22 cellular contexts compared by ENCODE assay signal in the genomic region with DNA sequence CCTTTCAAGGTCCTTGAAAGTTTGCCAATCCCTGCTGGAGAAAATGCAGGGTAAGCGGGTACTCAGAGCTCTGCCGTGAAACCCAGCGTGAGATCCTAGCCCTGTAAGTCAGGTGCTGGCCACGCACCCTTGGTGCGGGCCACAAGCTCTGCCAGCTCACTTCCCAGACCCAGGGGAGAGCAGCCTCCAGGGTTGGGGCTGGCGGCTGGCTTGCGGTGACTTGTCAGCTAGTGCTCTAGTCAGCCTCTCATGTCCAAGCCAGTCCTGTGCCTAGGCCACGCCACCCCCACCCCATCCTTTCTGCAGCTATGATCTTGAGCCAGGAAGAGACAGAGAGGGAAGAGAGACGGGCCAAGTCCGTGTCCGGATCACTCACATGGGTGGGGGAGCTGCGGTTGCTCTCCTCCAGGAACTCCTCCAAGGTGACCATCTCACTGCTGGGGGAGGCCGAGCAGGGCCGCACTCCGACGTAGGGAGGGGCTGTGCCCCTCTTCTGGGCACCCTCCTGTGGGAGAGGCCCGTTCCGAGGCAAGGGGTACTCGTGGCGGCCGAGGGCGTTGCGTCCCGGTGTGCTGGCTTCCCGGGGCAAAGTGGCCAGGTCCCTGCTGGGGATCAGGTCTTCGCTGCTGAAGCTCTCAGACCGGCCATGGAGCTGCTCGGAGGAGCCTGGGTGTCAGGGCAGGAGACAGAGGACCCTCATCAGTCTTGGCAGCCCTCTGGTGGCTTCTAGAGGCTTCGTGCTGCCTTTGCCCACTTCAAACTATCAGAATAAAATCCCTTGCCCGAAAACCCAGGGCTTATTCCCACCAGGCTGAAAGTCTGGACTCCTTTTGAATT. TPM values are rescaled to one million over a fixed set of nuclear protein-coding genes. Genes with fewer than 3 reads are reported as not detected.
DNase-seq lines count a peak whose midpoint lies in the region; ATAC-seq and TF ChIP-seq lines count a peak whose summit lies in the region.
"Had no signal": no experiment of that assay in that cellular context is flagged by ENCODE, and none has a peak within 500 bp of the region (broad histone marks: within the 10 kb centered on the region; RNA-seq: fewer than 3 reads in every experiment).

No MANE protein-coding gene starts in this region.

- H3K27ac Mint-ChIP-seq in T-cell, result no peak overlapping the region
- H3K27ac Mint-ChIP-seq: mesothelial cell of epicardium, nephron had no signal

- TF ChIP-seq CTCF in HEK293 (tag by site-specific recombination; IDR thresholded peaks at IDR 0.05), result no peak
- no peak for TF ChIP-seq CTCF in mammary epithelial cell (conservative IDR thresholded peaks at IDR 0.05 in 1 of 2, IDR thresholded peaks at IDR 0.05 in 1 of 2; ENCODE audit: extremely low read depth in 1 of 2, insufficient read depth in 1 of 2, low read depth in 1 of 2, low read length in 2 of 2)
- TF ChIP-seq CTCF in parathyroid adenoma (IDR thresholded peaks at IDR 0.05), result no peak

- no peaks in the 10 kb centered on the region for H3K9me3 Mint-ChIP-seq in T-cell
- H3K9me3 Mint-ChIP-seq: CD8-positive, alpha-beta memory T cell; nephron had no signal

- intact Hi-C loops in mammary epithelial cell (cut with micrococcal nuclease), result no loop called here

- ATAC-seq in T-cell (replicated peaks in 1 of 4), result no peak
- ATAC-seq: left cardiac atrium, sciatic nerve had no signal

- BruUV-seq in mammary epithelial cell (replicated peaks; lab: Mats Ljungman, UMichigan), result no TSS peak

- CTCF ChIA-PET in HEK293 (lab: Yijun Ruan, JAX) (interaction anchor here (0.8 to 1.1 kb wide), 2 partner anchors 9 to 100 kb away, joined by 3 to 5 read pairs; no protein-coding TSS in a partner anchor), mammary epithelial cell (lab: Charles Lee; ENCODE audit: low non-redundant PET) (interaction anchor here (0.5 to 0.7 kb wide), 2 partner anchors 105 to 1234 kb away, joined by 4 to 7 read pairs; no protein-coding TSS in a partner anchor), T-cell (lab: Charles Lee) (no interaction called here)

- peak overlapping the region; percentile 20 for H2AFZ ChIP-seq in mammary epithelial cell (ENCODE audit: low read depth, low read length)
- H2AFZ ChIP-seq in parathyroid adenoma, result peak overlapping the region; percentile 46

- H3K36me3 Mint-ChIP-seq in T-cell, result peaks cover 41% of the 10 kb centered on the region

- H3K9me3 ChIP-seq in HEK293 (ENCODE audit: control insufficient read depth, insufficient read depth, low read depth, low read length), result no peaks in the 10 kb centered on the region
- H3K9me3 ChIP-seq in mammary epithelial cell (replicated peaks; ENCODE audit: insufficient read depth, low read length), result no peaks in the 10 kb centered on the region
- no peaks in the 10 kb centered on the region for H3K9me3 ChIP-seq in parathyroid adenoma (ENCODE audit: control insufficient read depth, low read length)
- H3K9me3 ChIP-seq: esophagus squamous epithelium, thyroid gland had no signal

- H3K9ac ChIP-seq in mammary epithelial cell (ENCODE audit: insufficient read depth, low read length) (no peak overlapping the region), parathyroid adenoma (no peak overlapping the region)

- H3K27me3 ChIP-seq in mammary epithelial cell (ENCODE audit: insufficient read depth, low read length) (no peaks in the 10 kb centered on the region), parathyroid adenoma (ENCODE audit: control insufficient read depth, insufficient read depth, low read length) (no peaks in the 10 kb centered on the region)
- H3K27me3 ChIP-seq: esophagus squamous epithelium, thyroid gland had no signal

- no peaks in the 10 kb centered on the region for H3K79me2 ChIP-seq in mammary epithelial cell (ENCODE audit: insufficient read depth, low read length)
- H3K79me2 ChIP-seq in parathyroid adenoma, result no peaks in the 10 kb centered on the region

- peaks cover 0 to 5% (median 0%) of the 10 kb centered on the region in 3 donors for H3K4me1 Mint-ChIP-seq in T-cell
- H3K4me1 Mint-ChIP-seq: mesothelial cell of epicardium, nephron had no signal

- 67% methylated on average over 22 of the region's 30 CpGs for WGBS in mammary epithelial cell (ENCODE audit: low coverage, missing lambda C conversion rate)

- H4K20me1 ChIP-seq in mammary epithelial cell (ENCODE audit: insufficient read depth, low read length), result no peaks in the 10 kb centered on the region

- no peaks in the 10 kb centered on the region for H3K27me3 Mint-ChIP-seq in T-cell

- DNase-seq in DMS79 treated with DMSO at 0.1 percent for 48 hours (lab: John Stamatoyannopoulos, UW), result peak; percentile 78
- DNase-seq in mammary epithelial cell, result peak; percentile 66
- no peak for DNase-seq in NCI-H2029 (lab: John Stamatoyannopoulos, UW)
- DNase-seq in T-cell, result no peak
- no peak for DNase-seq in COLO829 (ENCODE audit: low spot score)
- DNase-seq: activated CD4-positive, alpha-beta T cell treated with anti-CD3 and anti-CD28 coated beads, Interleukin-2, amount 50 U/mL, for 1 hour; anterior cingulate cortex; CD8-positive, alpha-beta memory T cell; effector CD8-positive, alpha-beta T cell; esophagus squamous epithelium; left cardiac atrium; NCI-H1417 treated with DMSO at 0.1 percent for 48 hours; NCI-H2227 treated with DMSO at 0.1 percent for 48 hours; NCI-H748 treated with DMSO at 0.1 percent for 48 hours; SIG-M5; stimulated activated CD4-positive, alpha-beta T cell treated with anti-CD3 and anti-CD28 coated beads, Interleukin-15, amount 100 ng/mL, for 24 hours; thyroid gland had no signal

- H3K36me3 ChIP-seq in HEK293 (ENCODE audit: control insufficient read depth in 2 of 2, insufficient read depth in 1 of 2, low read length in 2 of 2), result peaks cover 5 to 48% of the 10 kb centered on the region in 2 experiments
- H3K36me3 ChIP-seq in mammary epithelial cell (ENCODE audit: insufficient read depth, low read length), result no peaks in the 10 kb centered on the region
- no peaks in the 10 kb centered on the region for H3K36me3 ChIP-seq in parathyroid adenoma (ENCODE audit: control insufficient read depth, insufficient read depth, low read length)
- H3K36me3 ChIP-seq: thyroid gland had no signal

- H3K4me2 ChIP-seq in mammary epithelial cell (ENCODE audit: insufficient read depth, low read depth, low read length) (peak overlapping the region; percentile 27), parathyroid adenoma (ENCODE audit: low read length) (no peak overlapping the region)

- H3K4me1 ChIP-seq in HEK293 (ENCODE audit: control insufficient read depth, insufficient read depth, low read length), result no peaks in the 10 kb centered on the region
- peaks cover 22% of the 10 kb centered on the region for H3K4me1 ChIP-seq in mammary epithelial cell (ENCODE audit: insufficient read depth, low read length)
- H3K4me1 ChIP-seq in parathyroid adenoma, result peaks cover 7% of the 10 kb centered on the region
- H3K4me1 ChIP-seq: thyroid gland had no signal

- H3K4me3 ChIP-seq in HEK293 (ENCODE audit: low read depth, low read length) (no peak overlapping the region), mammary epithelial cell (replicated peaks in 1 of 3; ENCODE audit: insufficient read depth in 1 of 3, low read depth in 2 of 3, low read length in 3 of 3) (no peak overlapping the region), parathyroid adenoma (ENCODE audit: low read depth, low read length) (no peak overlapping the region)
- H3K4me3 ChIP-seq: esophagus squamous epithelium, thyroid gland had no signal

- H3K4me3 Mint-ChIP-seq in T-cell, result no peak overlapping the region
- H3K4me3 Mint-ChIP-seq: CD8-positive, alpha-beta memory T cell; mesothelial cell of epicardium; nephron had no signal

- POLR2A ChIA-PET in HEK293 (lab: Yijun Ruan, JAX), result no interaction called here
- POLR2A ChIA-PET in T-cell (lab: Charles Lee), result no interaction called here

- H3K27ac ChIP-seq in HEK293 (ENCODE audit: extremely low read depth, low read depth, low read length), result no peak overlapping the region
- no peak overlapping the region for H3K27ac ChIP-seq in mammary epithelial cell (ENCODE audit: insufficient read depth, low read depth, low read length)
- peak overlapping the region; percentile 29 for H3K27ac ChIP-seq in parathyroid adenoma
- H3K27ac ChIP-seq: thyroid gland had no signal

- dilution Hi-C loops in mammary epithelial cell (cut with HindIII; ENCODE audit: low sequenced_read_pairs), result loop anchor here (25.0 kb wide), 1 partner anchor 115 kb away; no protein-coding TSS in a partner anchor

- in situ Hi-C loops in mammary epithelial cell (cut with MboI; ENCODE audit: low sequenced_read_pairs in 2 of 2), result loop anchor here in 1 of 2 donors (25.0 kb wide), 1 partner anchor 365 kb away; no protein-coding TSS in a partner anchor

TF ChIP-seq in HEK293, 187 proteins besides CTCF, POLR2A, EP300 and RAD21:
- TF ChIP-seq ZBTB21 (tag by site-specific recombination; IDR thresholded peaks at IDR 0.05) (no peak), KLF1 (tag by site-specific recombination; IDR thresholded peaks at IDR 0.05) (no peak), ZNF184 (tag by site-specific recombination; IDR thresholded peaks at IDR 0.05) (no peak), ZNF341 (tag by site-specific recombination; IDR thresholded peaks at IDR 0.05; ENCODE audit: low read depth) (no peak), ZNF600 (tag by site-specific recombination; IDR thresholded peaks at IDR 0.05) (peak; percentile 40; the same call in 1 of the 2 replicates), ZNF350 (tag by site-specific recombination; IDR thresholded peaks at IDR 0.05) (no peak), REPIN1 (tag by site-specific recombination; IDR thresholded peaks at IDR 0.05; ENCODE audit: low read depth) (no peak)

RNA-seq across cellular contexts. Expression of a gene that starts 33.3 kb away (rescaled TPM):
- total RNA-seq in mammary epithelial cell, result under 1 TPM in 1 of 2 donors, not detected in 1; 0.83 TPM
- 0.06 TPM for polyA plus RNA-seq in mammary epithelial cell
- not detected for polyA minus RNA-seq in mammary epithelial cell
- 10 to 100 TPM in 3 of 5 donors, 1 to 10 TPM in 2; 3.0 to 16.4 (median 10.0) TPM for total RNA-seq in T-cell

Comparison
In these comparisons a context has a peak if more than half of its experiments do, and no peak if none do; other contexts are left out.
1. DNase-seq: peak in DMS79 treated with DMSO at 0.1 percent for 48 hours (single experiment) and mammary epithelial cell (single experiment); none in NCI-H2029 (single experiment), T-cell (0 of 34) and COLO829 (single experiment).
2. CTCF ChIA-PET loops: an anchor here in HEK293 (0.8 to 1.1 kb wide) and mammary epithelial cell (0.5 to 0.7 kb wide); none called in T-cell.